In the genomic region with DNA sequence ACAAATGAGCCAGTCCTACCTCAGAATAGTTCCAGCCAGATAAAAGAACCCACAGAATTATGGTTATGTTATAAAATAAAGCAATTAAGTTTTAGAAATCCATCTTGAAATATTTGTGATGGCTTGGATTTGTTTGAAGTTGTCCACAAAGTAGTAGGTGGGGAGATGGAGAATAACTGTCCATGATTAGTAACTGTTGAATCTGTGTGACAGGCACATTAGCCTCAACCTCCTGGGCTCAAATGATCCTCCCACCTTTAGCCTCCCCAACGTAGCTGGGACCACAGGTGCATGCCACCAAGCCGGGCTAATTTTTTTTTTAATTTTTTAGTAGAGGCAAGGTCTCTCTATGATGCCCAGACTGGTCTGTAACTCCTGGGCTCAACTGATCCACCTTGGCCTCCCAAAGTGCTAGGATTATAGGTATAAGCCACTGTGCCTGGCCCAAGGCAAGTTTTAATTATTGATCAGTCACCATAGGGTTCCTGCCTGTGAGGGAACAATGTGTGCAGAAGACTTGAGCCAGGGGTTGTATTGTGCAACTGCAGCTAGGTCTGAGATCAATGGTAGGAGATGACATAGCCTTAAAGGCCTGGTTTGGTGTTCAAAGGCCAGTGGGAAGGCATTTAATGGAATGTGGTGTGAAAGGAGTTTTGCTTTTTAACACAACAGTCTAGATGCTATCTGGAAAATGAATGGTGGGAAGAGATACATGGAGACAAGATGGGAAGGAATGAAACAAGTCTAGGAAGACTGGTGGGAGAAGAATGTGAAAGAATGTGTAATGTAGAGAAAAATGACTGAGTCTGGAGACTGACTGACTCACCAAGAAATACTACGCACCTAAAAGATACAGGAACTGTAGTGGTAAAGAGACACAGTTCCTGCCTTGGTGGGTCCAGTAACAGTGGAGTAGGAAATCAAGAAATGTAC, we compare ENCODE assay signal across 1 cellular context.
TF ChIP-seq lines count a peak whose summit lies in the region.

No MANE protein-coding gene starts in this region.

TF ChIP-seq in H1, 55 proteins besides CTCF, POLR2A, EP300 and RAD21:
- TF ChIP-seq POLR2AphosphoS5 (IDR thresholded peaks at IDR 0.05; ENCODE audit: low read depth, low read length) = peak; percentile 33; the same call in 1 of the 2 replicates
- TF ChIP-seq SRF (IDR thresholded peaks at IDR 0.05; ENCODE audit: low read depth, low read length) = no peak
- no peak for TF ChIP-seq JUN (IDR thresholded peaks at IDR 0.05; ENCODE audit: low read depth, low read length)
- no peak for TF ChIP-seq GABPA (IDR thresholded peaks at IDR 0.05; ENCODE audit: borderline replicate concordance, insufficient read depth, low read length)
- TF ChIP-seq HDAC2 (IDR thresholded peaks at IDR 0.05; ENCODE audit: borderline replicate concordance in 1 of 2, low read depth in 2 of 2, low read length in 2 of 2) = no peak
- TF ChIP-seq EGR1 (IDR thresholded peaks at IDR 0.05; ENCODE audit: borderline replicate concordance, low read depth, low read length) = no peak
